24 cellular contexts compared by ENCODE assay signal in the genomic region with DNA sequence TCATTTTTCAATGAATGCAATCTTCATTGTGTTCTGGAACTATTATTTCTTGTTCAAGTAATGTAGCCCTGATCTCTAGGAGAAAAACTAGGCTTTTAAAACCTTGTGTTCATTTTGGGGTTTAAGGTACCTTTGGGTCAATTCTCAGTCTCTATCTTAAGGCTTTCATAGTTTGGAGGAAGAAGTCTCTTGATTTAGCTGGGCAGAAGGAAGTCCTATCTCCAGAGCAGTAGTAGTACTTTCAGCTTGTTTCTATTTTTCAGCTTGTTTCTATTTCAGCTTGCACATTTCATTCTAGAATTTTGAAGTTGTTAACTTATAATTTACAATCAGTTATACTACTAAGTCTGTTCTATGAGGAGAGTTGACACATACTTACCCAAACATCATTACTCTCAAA. TPM values are rescaled to one million over a fixed set of nuclear protein-coding genes. Genes with fewer than 3 reads are reported as not detected.
A peak's percentile ranks its signal among the peaks of the same experiment; 100 is the strongest.
DNase-seq lines count a peak whose midpoint lies in the region; ATAC-seq and TF ChIP-seq lines count a peak whose summit lies in the region.
"Had no signal": no experiment of that assay in that cellular context is flagged by ENCODE, and none has a peak within 500 bp of the region (broad histone marks: within the 10 kb centered on the region; RNA-seq: fewer than 3 reads in every experiment).

No MANE protein-coding gene starts in this region.

- ATAC-seq in GM18505 (IDR thresholded peaks at IDR 0.05; ENCODE audit: unreplicated experiment) (peak; percentile 56), GM21447 (IDR thresholded peaks at IDR 0.05; ENCODE audit: unreplicated experiment) (peak; percentile 62), HG03565 (IDR thresholded peaks at IDR 0.05; ENCODE audit: unreplicated experiment) (peak; percentile 37), left colon (peak; percentile 29)
- ATAC-seq: body of pancreas; foreskin keratinocyte; naive thymus-derived CD4-positive, alpha-beta T cell; Panc1; stimulated activated effector memory CD8-positive, alpha-beta T cell treated with anti-CD3 and anti-CD28 coated beads, Interleukin-12 subunit alpha, Interleukin-12 subunit beta, amount 100 ng/mL, for 72 hours had no signal

- H3K27ac ChIP-seq in esophagus squamous epithelium, result no peak overlapping the region
- H3K27ac ChIP-seq: body of pancreas, coronary artery, foreskin keratinocyte, parathyroid adenoma, SJSA1, thoracic aorta had no signal

- no peaks in the 10 kb centered on the region for H3K27me3 ChIP-seq in esophagus squamous epithelium
- H3K27me3 ChIP-seq: body of pancreas, foreskin keratinocyte, MG63, right lobe of liver, SJSA1 had no signal

- TF ChIP-seq POLR2A in GM18505 (IDR thresholded peaks at IDR 0.05; ENCODE audit: borderline replicate concordance, extremely low read depth, insufficient read depth, insufficient read length), result no peak
- TF ChIP-seq POLR2A in esophagus squamous epithelium (IDR thresholded peaks at IDR 0.05), result no peak

- H3K4me1 ChIP-seq in esophagus squamous epithelium, result peaks cover 5 to 18% (median 13%) of the 10 kb centered on the region in 3 donors
- H3K4me1 ChIP-seq: parathyroid adenoma, SJSA1 had no signal

- TF ChIP-seq CTCF in esophagus squamous epithelium (IDR thresholded peaks at IDR 0.05), result no peak

- H3K36me3 ChIP-seq in esophagus squamous epithelium, result no peaks in the 10 kb centered on the region
- H3K36me3 ChIP-seq: MG63, right lobe of liver, SJSA1, thoracic aorta had no signal

- no peak overlapping the region for H3K4me3 ChIP-seq in esophagus squamous epithelium
- H3K4me3 ChIP-seq: body of pancreas, coronary artery, MG63, right lobe of liver, SJSA1, thoracic aorta had no signal

- intact Hi-C loops in left colon (cut with DNase I, micrococcal nuclease) (no loop called here), esophagus squamous epithelium (cut with DNase I) (no loop called here)

- no peaks in the 10 kb centered on the region for H3K9me3 ChIP-seq in esophagus squamous epithelium
- H3K9me3 ChIP-seq: body of pancreas, MG63, right lobe of liver, SJSA1, thoracic aorta had no signal

- no peak for DNase-seq in left colon
- no peak for DNase-seq in NCI-H226
- no peak for DNase-seq in esophagus squamous epithelium (lab: John Stamatoyannopoulos, UW)
- DNase-seq in CD1c-positive myeloid dendritic cell (ENCODE audit: extremely low spot score), result no peak
- DNase-seq: activated CD4-positive, CD25-positive, alpha-beta regulatory T cell; body of pancreas; DMS79; foreskin keratinocyte; GOT3; hypothalamus; kidney; MG63; naive thymus-derived CD4-positive, alpha-beta T cell; NCI-H1694; right lobe of liver had no signal

RNA-seq across cellular contexts. Expression of gene CSNK1G3, which starts 15.2 kb away (rescaled TPM):
- total RNA-seq in left colon (10 to 100 TPM; 51.9 to 70.1 TPM), esophagus squamous epithelium (10 to 100 TPM; 17.4 to 82.6 (median 42.5) TPM)
